18 cellular contexts compared by ENCODE assay signal in the genomic region with DNA sequence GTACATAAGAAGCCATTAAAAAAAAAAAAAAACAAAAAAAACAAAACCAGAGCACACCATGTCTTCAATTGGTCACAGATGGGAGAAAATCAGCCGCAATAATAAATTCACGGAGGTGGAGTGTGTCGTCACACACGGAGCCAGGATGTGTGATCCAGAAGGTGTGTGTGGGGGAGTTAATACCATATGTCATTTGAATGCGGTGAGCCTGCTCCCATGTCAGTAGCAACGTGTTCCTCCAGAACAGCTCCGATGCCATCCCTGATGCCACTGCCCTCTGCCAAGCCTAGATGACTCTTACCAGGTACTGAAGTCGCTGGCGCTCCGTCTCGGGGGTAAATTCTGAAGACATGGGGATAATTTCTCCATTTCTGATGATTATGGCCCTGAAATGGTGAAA.
A peak's percentile ranks its signal among the peaks of the same experiment; 100 is the strongest.
DNase-seq lines count a peak whose midpoint lies in the region; ATAC-seq and TF ChIP-seq lines count a peak whose summit lies in the region.
"Had no signal": no experiment of that assay in that cellular context is flagged by ENCODE, and none has a peak within 500 bp of the region (broad histone marks: within the 10 kb centered on the region; RNA-seq: fewer than 3 reads in every experiment).

No MANE protein-coding gene starts in this region.

- H2BK5ac ChIP-seq in IMR-90 (ENCODE audit: low read depth, low read length, poor library complexity, severe bottlenecking), result no peak overlapping the region

- H3K4me2 ChIP-seq in IMR-90 (ENCODE audit: low read depth, low read length), result no peak overlapping the region

- H3K9me3 Mint-ChIP-seq in glutamatergic neuron (ENCODE audit: unreplicated experiment) (peaks cover 21% of the 10 kb centered on the region), Caco-2 (ENCODE audit: unreplicated experiment) (no peaks in the 10 kb centered on the region)
- H3K9me3 Mint-ChIP-seq: CD4-positive, CD25-positive, alpha-beta regulatory T cell; GM23338; IgD-negative memory B cell had no signal

- no peak overlapping the region for H3K4ac ChIP-seq in IMR-90 (ENCODE audit: low read depth, low read length)

- TF ChIP-seq POLR2A in IMR-90 (IDR thresholded peaks at IDR 0.05; ENCODE audit: low read depth, low read length), result no peak

- no peak overlapping the region for H2BK20ac ChIP-seq in IMR-90 (ENCODE audit: low read depth, low read length)

- no peak overlapping the region for H3K18ac ChIP-seq in IMR-90 (ENCODE audit: low read depth, low read length)

- H3K56ac ChIP-seq in IMR-90 (ENCODE audit: extremely low read depth, insufficient read depth, low read length), result no peak overlapping the region

- CTCF ChIA-PET in IMR-90 (lab: Yijun Ruan, JAX) (no interaction called here), Caco-2 (lab: Charles Lee) (no interaction called here)

- H2AFZ ChIP-seq in IMR-90 (replicated peaks; ENCODE audit: low read length, poor library complexity), result peak overlapping the region; percentile 28
- H2AFZ ChIP-seq: GM23338 had no signal

- H3K27me3 ChIP-seq in IMR-90 (ENCODE audit: control insufficient read depth, insufficient read depth, low read length), result no peaks in the 10 kb centered on the region; the same call in 1 of the 2 replicates
- no peaks in the 10 kb centered on the region for H3K27me3 ChIP-seq in RWPE2 (ENCODE audit: insufficient read depth, poor library complexity, severe bottlenecking)
- no peaks in the 10 kb centered on the region for H3K27me3 ChIP-seq in Caco-2 (replicated peaks; ENCODE audit: control insufficient read depth, insufficient read depth, low read length)
- H3K27me3 ChIP-seq: SJCRH30 had no signal

- no peak for TF ChIP-seq RAD21 in IMR-90 (IDR thresholded peaks at IDR 0.05; ENCODE audit: low read length)

- no peaks in the 10 kb centered on the region for H4K20me1 ChIP-seq in IMR-90 (ENCODE audit: insufficient read depth, low read length)

- H3K36me3 Mint-ChIP-seq in glutamatergic neuron (ENCODE audit: unreplicated experiment), result no peaks in the 10 kb centered on the region
- H3K36me3 Mint-ChIP-seq in Caco-2 (ENCODE audit: insufficient read depth, unreplicated experiment), result peaks cover 88% of the 10 kb centered on the region
- H3K36me3 Mint-ChIP-seq: CD4-positive, CD25-positive, alpha-beta regulatory T cell; IgD-negative memory B cell had no signal

- POLR2A ChIA-PET in IMR-90 (lab: Charles Lee; ENCODE audit: unreplicated experiment) (no interaction called here), Caco-2 (lab: Charles Lee) (no interaction called here)

- H3K4me1 Mint-ChIP-seq in glutamatergic neuron (ENCODE audit: low read depth, unreplicated experiment) (peaks cover 59% of the 10 kb centered on the region), Caco-2 (ENCODE audit: low read depth, unreplicated experiment) (peaks cover 40% of the 10 kb centered on the region)
- H3K4me1 Mint-ChIP-seq: IgD-negative memory B cell had no signal

- peak overlapping the region; percentile 41 for H3K4me3 Mint-ChIP-seq in glutamatergic neuron (ENCODE audit: unreplicated experiment)
- no peak overlapping the region for H3K4me3 Mint-ChIP-seq in Caco-2 (ENCODE audit: unreplicated experiment)
- H3K4me3 Mint-ChIP-seq: CD4-positive, CD25-positive, alpha-beta regulatory T cell; GM23338; IgD-negative memory B cell had no signal

- H3K9me1 ChIP-seq in IMR-90 (ENCODE audit: insufficient read depth, low read length), result peaks cover 11% of the 10 kb centered on the region

- peak overlapping the region; percentile 79 for H3K27ac Mint-ChIP-seq in glutamatergic neuron (ENCODE audit: unreplicated experiment)
- H3K27ac Mint-ChIP-seq in Caco-2 (ENCODE audit: unreplicated experiment), result no peak overlapping the region
- H3K27ac Mint-ChIP-seq: CD4-positive, CD25-positive, alpha-beta regulatory T cell; GM23338; IgD-negative memory B cell had no signal

- no peak overlapping the region for H3K4me3 ChIP-seq in IMR-90 (ENCODE audit: insufficient read depth, low read depth, low read length)
- H3K4me3 ChIP-seq in RWPE2 (ENCODE audit: severe bottlenecking), result no peak overlapping the region
- no peak overlapping the region for H3K4me3 ChIP-seq in Caco-2 (ENCODE audit: low read depth, low read length)
- H3K4me3 ChIP-seq: GM23338, HAP-1, SJCRH30 had no signal

- no peak overlapping the region for H4K8ac ChIP-seq in IMR-90 (ENCODE audit: low read depth in 2 of 2, low read length in 2 of 2)

- intact Hi-C loops in IMR-90 (cut with micrococcal nuclease) (no loop called here), Caco-2 (cut with micrococcal nuclease; ENCODE audit: unreplicated experiment) (no loop called here)

- no peak overlapping the region for H4K5ac ChIP-seq in IMR-90 (ENCODE audit: low read depth, low read length)

- dilution Hi-C loops in IMR-90 (cut with HindIII; ENCODE audit: low sequenced_read_pairs, unreplicated experiment), result no loop called here

- WGBS in IMR-90 (ENCODE audit: extremely low coverage in 2 of 2, insufficient read length in 1 of 2), 2 experiments, result 100% methylated on average over 4 of the region's 11 CpGs; no CpG with 5 or more reads in 1 of the 2 experiments

- no peak overlapping the region for H2BK120ac ChIP-seq in IMR-90 (ENCODE audit: low read depth, low read length)

- H3K27ac ChIP-seq in IMR-90 (ENCODE audit: insufficient read depth, low read length) (no peak overlapping the region), RWPE2 (ENCODE audit: poor library complexity, severe bottlenecking) (peak overlapping the region; percentile 31)

- peaks cover 10% of the 10 kb centered on the region for H3K4me1 ChIP-seq in IMR-90 (ENCODE audit: control insufficient read depth, insufficient read depth, low read length)
- H3K4me1 ChIP-seq in RWPE2 (ENCODE audit: insufficient read depth, poor library complexity, severe bottlenecking), result peaks cover 23% of the 10 kb centered on the region
- H3K4me1 ChIP-seq in Caco-2, result peaks cover 28% of the 10 kb centered on the region

- no peak overlapping the region for H3K9ac ChIP-seq in IMR-90 (ENCODE audit: low read depth, low read length)

- H3K79me1 ChIP-seq in IMR-90 (ENCODE audit: low read depth in 1 of 2, low read length in 2 of 2), result no peaks in the 10 kb centered on the region

- H3K23ac ChIP-seq in IMR-90 (ENCODE audit: low read depth, low read length), result no peak overlapping the region

- H2BK15ac ChIP-seq in IMR-90 (ENCODE audit: low read depth, low read length), result no peak overlapping the region

- TF ChIP-seq CTCF in IMR-90 (conservative IDR thresholded peaks at IDR 0.05; ENCODE audit: low read depth, low read length) (no peak), RWPE2 (IDR thresholded peaks at IDR 0.05; ENCODE audit: poor library complexity, severe bottlenecking) (no peak), glutamatergic neuron (IDR thresholded peaks at IDR 0.05; ENCODE audit: partially characterized antibody, unreplicated experiment) (no peak), GM20000 (IDR thresholded peaks at IDR 0.05; ENCODE audit: extremely low read depth, missing control alignments) (no peak), Caco-2 (IDR thresholded peaks at IDR 0.05; ENCODE audit: insufficient read depth in 1 of 2, low read depth in 1 of 2, low read length in 1 of 2, severe bottlenecking in 1 of 2, unreplicated experiment in 1 of 2) (no peak)

- in situ Hi-C loops in IMR-90 (cut with MboI; ENCODE audit: low sequenced_read_pairs) (no loop called here), ACHN (cut with HindIII; ENCODE audit: low pct_ligation_motif_present, low pct_unique_long_range_greater_than_20kb, low sequenced_read_pairs) (no loop called here)

- H3K36me3 ChIP-seq in IMR-90 (ENCODE audit: control insufficient read depth, insufficient read depth, low read length) (no peaks in the 10 kb centered on the region), RWPE2 (ENCODE audit: low read depth) (no peaks in the 10 kb centered on the region), Caco-2 (ENCODE audit: control insufficient read depth, insufficient read depth, low read length) (peaks cover 4% of the 10 kb centered on the region)
- H3K36me3 ChIP-seq: HAP-1, SJCRH30 had no signal

- no peak overlapping the region for H3K14ac ChIP-seq in IMR-90 (replicated peaks; ENCODE audit: low read depth, low read length)

- H3K27me3 Mint-ChIP-seq in glutamatergic neuron (ENCODE audit: unreplicated experiment) (peaks cover 1% of the 10 kb centered on the region), Caco-2 (ENCODE audit: insufficient read depth, unreplicated experiment) (no peaks in the 10 kb centered on the region)
- H3K27me3 Mint-ChIP-seq: CD4-positive, CD25-positive, alpha-beta regulatory T cell; IgD-negative memory B cell had no signal

- peak overlapping the region; percentile 33; the same call in 1 of the 2 replicates for H2AK5ac ChIP-seq in IMR-90 (ENCODE audit: low read depth, low read length)

- no peak overlapping the region for H4K91ac ChIP-seq in IMR-90 (ENCODE audit: insufficient read depth, low read depth, low read length)

- ATAC-seq in IMR-90 (ENCODE audit: low read depth) (no peak), RWPE2 (ENCODE audit: low read depth) (no peak)
- ATAC-seq: GM23338, Panc1 had no signal

- peak overlapping the region; percentile 34 for H2AK9ac ChIP-seq in IMR-90 (replicated peaks; ENCODE audit: low read depth, low read length, poor library complexity)

- BruUV-seq in IMR-90 (replicated peaks; lab: Mats Ljungman, UMichigan) (no TSS peak), Caco-2 (replicated peaks; lab: Mats Ljungman, UMichigan) (no TSS peak)

- DNase-seq in Ammon's horn (ENCODE audit: low spot score), result peak; percentile 68
- no peak for DNase-seq in IMR-90
- no peak for DNase-seq in RWPE2 (ENCODE audit: low spot score)
- DNase-seq in glutamatergic neuron, result no peak
- DNase-seq in GM20000 (ENCODE audit: low spot score), result no peak
- DNase-seq in ACHN, result no peak
- no peak for DNase-seq in activated T-cell treated with anti-CD3 and anti-CD28 coated beads, Interleukin-2, amount 50 U/mL, for 48 hours
- DNase-seq in Caco-2, result no peak
- DNase-seq: CD4-positive, CD25-positive, alpha-beta regulatory T cell; MV-4-11; NCI-H1105 treated with DMSO at 0.1 percent for 48 hours; NCI-H2029 treated with DMSO at 0.1 percent for 48 hours; NCI-H69; SJCRH30 had no signal

- H3K9me3 ChIP-seq in IMR-90 (ENCODE audit: control insufficient read depth, insufficient read depth, low read length) (no peaks in the 10 kb centered on the region), RWPE2 (ENCODE audit: severe bottlenecking) (no peaks in the 10 kb centered on the region), Caco-2 (no peaks in the 10 kb centered on the region)
- H3K9me3 ChIP-seq: HAP-1, SJCRH30 had no signal

TF ChIP-seq in IMR-90, 13 proteins besides CTCF, POLR2A, EP300 and RAD21 (continues in another document):
- TF ChIP-seq, protein P1, sequence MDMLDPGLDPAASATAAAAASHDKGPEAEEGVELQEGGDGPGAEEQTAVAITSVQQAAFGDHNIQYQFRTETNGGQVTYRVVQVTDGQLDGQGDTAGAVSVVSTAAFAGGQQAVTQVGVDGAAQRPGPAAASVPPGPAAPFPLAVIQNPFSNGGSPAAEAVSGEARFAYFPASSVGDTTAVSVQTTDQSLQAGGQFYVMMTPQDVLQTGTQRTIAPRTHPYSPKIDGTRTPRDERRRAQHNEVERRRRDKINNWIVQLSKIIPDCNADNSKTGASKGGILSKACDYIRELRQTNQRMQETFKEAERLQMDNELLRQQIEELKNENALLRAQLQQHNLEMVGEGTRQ (IDR thresholded peaks at IDR 0.05; ENCODE audit: low read depth, low read length), result no peak
- TF ChIP-seq MAFK (IDR thresholded peaks at IDR 0.05; ENCODE audit: low read depth, low read length) (no peak), SMC3 (IDR thresholded peaks at IDR 0.05; ENCODE audit: low read depth, low read length) (no peak), NFE2L2 (IDR thresholded peaks at IDR 0.05; ENCODE audit: low read depth, low read length) (no peak)
